In the genomic region with DNA sequence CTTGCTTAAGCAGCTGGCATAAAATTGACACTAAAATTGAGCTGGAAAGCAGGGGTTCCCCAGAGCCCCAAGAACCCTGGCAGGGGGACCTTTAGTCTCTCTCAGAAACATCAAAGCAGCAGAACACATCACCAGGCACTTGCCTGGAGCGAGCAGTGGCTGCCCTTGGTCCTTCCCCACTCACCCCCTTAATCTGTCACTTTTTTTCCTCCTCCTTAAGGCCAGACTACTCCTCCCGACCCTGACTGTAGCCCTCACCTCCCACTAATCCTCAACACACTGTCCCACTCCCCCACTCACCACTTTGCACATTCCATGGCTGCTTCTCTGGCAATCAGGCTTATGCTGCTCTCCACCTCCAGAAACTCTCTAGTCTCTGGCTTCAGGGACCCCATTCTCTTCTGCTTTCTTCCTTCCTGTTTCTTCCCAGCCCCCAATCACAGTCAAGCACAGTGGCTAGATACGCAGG, we compare ENCODE assay signal across 1 cellular context.
TF ChIP-seq lines count a peak whose summit lies in the region.

No MANE protein-coding gene starts in this region.

TF ChIP-seq in GM23338, 12 proteins besides CTCF, POLR2A, EP300 and RAD21 (continued from another document):
- TF ChIP-seq POLR2AphosphoS5 (IDR thresholded peaks at IDR 0.05; ENCODE audit: low read depth): no peak
- no peak for TF ChIP-seq CREB1 (CRISPR knock-in tag; IDR thresholded peaks at IDR 0.05; ENCODE audit: low read depth)
- no peak for TF ChIP-seq ZNF462 (CRISPR knock-in tag; IDR thresholded peaks at IDR 0.05)
- no peak for TF ChIP-seq EZH2 (IDR thresholded peaks at IDR 0.05; ENCODE audit: low read depth, unreplicated experiment)
- no peak for TF ChIP-seq JUNB (IDR thresholded peaks at IDR 0.05; ENCODE audit: unreplicated experiment)
- no peak for TF ChIP-seq EZH2phosphoT487 (IDR thresholded peaks at IDR 0.05; ENCODE audit: unreplicated experiment)
- no peak for TF ChIP-seq NANOG (IDR thresholded peaks at IDR 0.05; ENCODE audit: borderline replicate concordance)
- no peak for TF ChIP-seq ZNF114 (CRISPR knock-in tag; IDR thresholded peaks at IDR 0.05)
- no peak for TF ChIP-seq ZNF331 (CRISPR knock-in tag; IDR thresholded peaks at IDR 0.05; ENCODE audit: low read depth)
- no peak for TF ChIP-seq ETS1 (IDR thresholded peaks at IDR 0.05)
